Comparison of ENCODE assay signal across 1 cellular context in the genomic region with DNA sequence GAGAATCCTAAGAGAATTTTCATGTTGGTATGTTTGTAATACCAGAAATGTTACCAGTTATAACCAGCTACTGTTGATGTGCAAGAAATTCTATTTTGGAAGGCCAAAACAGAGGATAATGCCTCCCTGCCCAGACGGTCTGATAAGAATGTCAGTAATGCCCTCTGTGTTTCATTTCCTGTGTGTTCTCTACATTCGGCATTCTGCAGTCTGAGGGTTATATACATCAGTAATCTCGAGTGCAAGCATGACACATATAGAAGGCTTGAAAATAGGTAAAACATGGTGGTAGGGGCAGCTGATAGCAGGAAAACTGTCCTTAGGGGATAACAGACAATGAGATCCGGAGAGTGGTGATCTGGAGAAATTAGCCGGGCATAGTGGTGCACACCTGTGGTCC.
TF ChIP-seq lines count a peak whose summit lies in the region.

No MANE protein-coding gene starts in this region.

TF ChIP-seq in IMR-90, 13 proteins besides CTCF, POLR2A, EP300 and RAD21 (continued from another document):
- no peak for TF ChIP-seq MAFK (IDR thresholded peaks at IDR 0.05; ENCODE audit: low read depth, low read length)
